17 cellular contexts compared by ENCODE assay signal in genomic region chr15:89326316-89326715, GRCh38. TPM values are rescaled to one million over a fixed set of nuclear protein-coding genes. Genes with fewer than 3 reads are reported as not detected.
DNase-seq lines count a peak whose midpoint lies in the region; ATAC-seq, FAIRE-seq and TF ChIP-seq lines count a peak whose summit lies in the region.
"Had no signal": no experiment of that assay in that cellular context is flagged by ENCODE, and none has a peak within 500 bp of the region (broad histone marks: within the 10 kb centered on the region; RNA-seq: fewer than 3 reads in every experiment).

No MANE protein-coding gene starts in this region.

- H3K4me3 Mint-ChIP-seq in stimulated activated naive CD8-positive, alpha-beta T cell treated with anti-CD3 and anti-CD28 coated beads, Interleukin-15, Interleukin-2, amounts not matched to agents 100 ng/mL and 50 ng/mL, for 24 hours, result no peak overlapping the region
- H3K4me3 Mint-ChIP-seq: CD8-positive, alpha-beta T cell; H9 had no signal

- SMC1A ChIA-PET in GM12878 (lab: Charles Lee; ENCODE audit: uncharacterized antibody, unreplicated experiment), result interaction anchor here (1.2 kb wide), 1 partner anchor 9 kb away, joined by 3 read pairs; no protein-coding TSS in a partner anchor

- H3K36me3 ChIP-seq in GM12878 (ENCODE audit: control insufficient read depth in 2 of 2, insufficient read depth in 2 of 2, low read length in 1 of 2), result peaks cover 60 to 78% of the 10 kb centered on the region in 2 experiments
- H3K36me3 ChIP-seq in ovary, result no peaks in the 10 kb centered on the region

- H3K4me1 ChIP-seq in GM12878 (ENCODE audit: control insufficient read depth, insufficient read depth, low read length) (peaks cover 12% of the 10 kb centered on the region), ovary (ENCODE audit: insufficient read depth) (no peaks in the 10 kb centered on the region)
- H3K4me1 ChIP-seq: SJSA1 had no signal

- no peaks in the 10 kb centered on the region for H3K9me3 Mint-ChIP-seq in stimulated activated naive CD8-positive, alpha-beta T cell treated with anti-CD3 and anti-CD28 coated beads, Interleukin-15, Interleukin-2, amounts not matched to agents 100 ng/mL and 50 ng/mL, for 24 hours
- H3K9me3 Mint-ChIP-seq: CD8-positive, alpha-beta T cell; H9 had no signal

- peaks cover 8% of the 10 kb centered on the region; the same call in 1 of the 2 replicates for H4K20me1 ChIP-seq in GM12878 (ENCODE audit: control insufficient read depth, insufficient read depth)

- no peaks in the 10 kb centered on the region for H3K27me3 Mint-ChIP-seq in stimulated activated naive CD8-positive, alpha-beta T cell treated with anti-CD3 and anti-CD28 coated beads, Interleukin-15, Interleukin-2, amounts not matched to agents 100 ng/mL and 50 ng/mL, for 24 hours

- WGBS in GM12878 (ENCODE audit: insufficient coverage, insufficient replicate concordance, low lambda C conversion rate, missing lambda C conversion rate), result 67% methylated on average over 6 of the region's 6 CpGs
- WGBS in ovary, 3 donors, result 83% methylated on average over 6 of the region's 6 CpGs

- FAIRE-seq in GM12878 (lab: Jason Lieb, UNC), result no peak
- FAIRE-seq: frontal cortex, urothelium cell line had no signal

- peaks cover 82% of the 10 kb centered on the region for H3K36me3 Mint-ChIP-seq in stimulated activated naive CD8-positive, alpha-beta T cell treated with anti-CD3 and anti-CD28 coated beads, Interleukin-15, Interleukin-2, amounts not matched to agents 100 ng/mL and 50 ng/mL, for 24 hours (ENCODE audit: low read depth)

- H3K27ac Mint-ChIP-seq in stimulated activated naive CD8-positive, alpha-beta T cell treated with anti-CD3 and anti-CD28 coated beads, Interleukin-15, Interleukin-2, amounts not matched to agents 100 ng/mL and 50 ng/mL, for 24 hours, result peak overlapping the region; percentile 38
- H3K27ac Mint-ChIP-seq: CD8-positive, alpha-beta T cell had no signal

- no peak overlapping the region for H2AFZ ChIP-seq in GM12878 (ENCODE audit: control insufficient read depth, low read depth, low read length)

- no peak overlapping the region for H3K4me2 ChIP-seq in GM12878 (ENCODE audit: control insufficient read depth, insufficient read depth)

- H3K9me3 ChIP-seq in GM12878 (replicated peaks; ENCODE audit: control insufficient read depth, insufficient read depth, low read length) (no peaks in the 10 kb centered on the region), ovary (no peaks in the 10 kb centered on the region)
- H3K9me3 ChIP-seq: colonic mucosa, SJSA1, stomach had no signal

- DNase-seq in NCI-H2107 treated with DMSO at 0.1 percent for 48 hours (lab: John Stamatoyannopoulos, UW; ENCODE audit: unreplicated experiment) (peak; percentile 63), NCI-H2107 (lab: John Stamatoyannopoulos, UW) (no peak), GM12878 (ENCODE audit: low read depth, low spot score) (no peak), ovary (no peak)
- DNase-seq in stimulated activated naive CD8-positive, alpha-beta T cell treated with anti-CD3 and anti-CD28 coated beads, Interleukin-15, Interleukin-2, amounts not matched to agents 100 U/mL and 50 U/mL, for 24 hours, result no peak
- DNase-seq: activated naive CD4-positive, alpha-beta T cell; colonic mucosa; H9; OCI-M1; stomach had no signal

- TF ChIP-seq POLR2A in GM12878 (IDR thresholded peaks at IDR 0.05; ENCODE audit: low read depth, low read length), result peak; percentile 24
- no peak for TF ChIP-seq POLR2A in ovary (IDR thresholded peaks at IDR 0.05)

- H3K27ac ChIP-seq in GM12878 (ENCODE audit: control insufficient read depth, insufficient read depth) (no peak overlapping the region), ovary (no peak overlapping the region)
- H3K27ac ChIP-seq: colonic mucosa, SJSA1, stomach had no signal

- H3K79me2 ChIP-seq in GM12878 (ENCODE audit: control insufficient read depth, insufficient read depth, low read length), result peaks cover 17% of the 10 kb centered on the region

- no peak for TF ChIP-seq EP300 in GM12878 (IDR thresholded peaks at IDR 0.05; ENCODE audit: borderline replicate concordance in 1 of 2, control insufficient read depth in 1 of 2, low read depth in 2 of 2, low read length in 2 of 2)
- no peak for TF ChIP-seq EP300 in ovary (IDR thresholded peaks at IDR 0.05)

- in situ Hi-C loops in GM12878 (cut with MboI), result no loop called here

- H3K9ac ChIP-seq in GM12878 (ENCODE audit: control insufficient read depth, insufficient read depth, low read length), result no peak overlapping the region

- peaks cover 28% of the 10 kb centered on the region for H3K4me1 Mint-ChIP-seq in stimulated activated naive CD8-positive, alpha-beta T cell treated with anti-CD3 and anti-CD28 coated beads, Interleukin-15, Interleukin-2, amounts not matched to agents 100 ng/mL and 50 ng/mL, for 24 hours (ENCODE audit: low read depth)

- POLR2A ChIA-PET in GM12878 (lab: Charles Lee), result interaction anchor here (0.6 kb wide), 1 partner anchor 10 kb away, joined by 4 read pairs; no protein-coding TSS in a partner anchor

- no TSS peak for BruUV-seq in GM12878 (replicated peaks; lab: Mats Ljungman, UMichigan)

- H3K4me3 ChIP-seq in GM12878 (no peak overlapping the region), ovary (no peak overlapping the region)
- H3K4me3 ChIP-seq: colonic mucosa, SJSA1, stomach had no signal

- H3K27me3 ChIP-seq in GM12878 (replicated peaks in 1 of 2; ENCODE audit: control insufficient read depth in 2 of 2, insufficient read depth in 2 of 2, low read length in 1 of 2) (no peaks in the 10 kb centered on the region), ovary (no peaks in the 10 kb centered on the region)
- H3K27me3 ChIP-seq: colonic mucosa, SJSA1, stomach had no signal

- TF ChIP-seq CTCF in GM12878 (IDR thresholded peaks at IDR 0.05 in 2 of 3, conservative IDR thresholded peaks at IDR 0.05 in 1 of 3; ENCODE audit: control insufficient read depth in 2 of 3, extremely low read depth in 1 of 3, insufficient read depth in 1 of 3, low read depth in 3 of 3, low read length in 3 of 3) (no peak), ovary (IDR thresholded peaks at IDR 0.05) (no peak)

- intact Hi-C loops in GM12878 (cut with micrococcal nuclease; ENCODE audit: unreplicated experiment) (no loop called here), ovary (cut with DNase I) (no loop called here)

- ATAC-seq in stimulated activated naive CD8-positive, alpha-beta T cell treated with anti-CD3 and anti-CD28 coated beads, Interleukin-15, Interleukin-2, amounts not matched to agents 100 U/mL and 50 U/mL, for 24 hours, result no peak
- ATAC-seq in GM12878, result no peak
- ATAC-seq in HG03095 (IDR thresholded peaks at IDR 0.05; ENCODE audit: unreplicated experiment), result no peak
- no peak for ATAC-seq in HG03565 (IDR thresholded peaks at IDR 0.05; ENCODE audit: unreplicated experiment)
- ATAC-seq: CD8-positive, alpha-beta T cell had no signal

- no peak for TF ChIP-seq RAD21 in GM12878 (IDR thresholded peaks at IDR 0.05; ENCODE audit: insufficient read depth, low read depth, low read length)

- RAD21 ChIA-PET in GM12878 (lab: Charles Lee; ENCODE audit: unreplicated experiment), result no interaction called here

- CTCF ChIA-PET in GM12878 (lab: Yijun Ruan, JAX), result interaction anchor here (1.3 kb wide), 1 partner anchor 92 kb away, joined by 3 read pairs; no protein-coding TSS in a partner anchor

TF ChIP-seq in GM12878, 131 proteins besides CTCF, POLR2A, EP300 and RAD21 (continues in another document):
- TF ChIP-seq BACH1 (IDR thresholded peaks at IDR 0.05; ENCODE audit: borderline replicate concordance) (no peak), NBN (IDR thresholded peaks at IDR 0.05) (no peak), MEF2B (IDR thresholded peaks at IDR 0.05; ENCODE audit: partially characterized antibody, poor library complexity, severe bottlenecking) (no peak), KLF5 (IDR thresholded peaks at IDR 0.05; ENCODE audit: partially characterized antibody) (no peak), ZZZ3 (IDR thresholded peaks at IDR 0.05; ENCODE audit: control insufficient read depth, insufficient read length, low read depth) (no peak), CBX3 (IDR thresholded peaks at IDR 0.05; ENCODE audit: borderline replicate concordance, low read depth) (no peak)
- TF ChIP-seq, protein P1, sequence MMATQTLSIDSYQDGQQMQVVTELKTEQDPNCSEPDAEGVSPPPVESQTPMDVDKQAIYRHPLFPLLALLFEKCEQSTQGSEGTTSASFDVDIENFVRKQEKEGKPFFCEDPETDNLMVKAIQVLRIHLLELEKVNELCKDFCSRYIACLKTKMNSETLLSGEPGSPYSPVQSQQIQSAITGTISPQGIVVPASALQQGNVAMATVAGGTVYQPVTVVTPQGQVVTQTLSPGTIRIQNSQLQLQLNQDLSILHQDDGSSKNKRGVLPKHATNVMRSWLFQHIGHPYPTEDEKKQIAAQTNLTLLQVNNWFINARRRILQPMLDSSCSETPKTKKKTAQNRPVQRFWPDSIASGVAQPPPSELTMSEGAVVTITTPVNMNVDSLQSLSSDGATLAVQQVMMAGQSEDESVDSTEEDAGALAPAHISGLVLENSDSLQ (IDR thresholded peaks at IDR 0.05), result no peak

RNA-seq across cellular contexts. Expression of gene POLG, which starts 8.3 kb away (rescaled TPM):
- total RNA-seq in GM12878 (2013; cell fraction: nucleolus; rRNA removed), result 122 and 151 TPM in 2 replicates
- total RNA-seq in GM12878 (2014; rRNA removed) (50.5 and 54.8 TPM in 2 replicates), GM12878 (2014; rRNA removed; fragmentation: Illumina TruSeq; extraction: Trizol) (26.3 and 27.3 TPM in 2 replicates), GM12878 (2021) (66.2 and 71.1 TPM in 2 replicates), ovary (10 to 100 TPM; 33.0 to 52.0 (median 43.0) TPM)
- 29.0 TPM for polyA plus RNA-seq in GM12878 (2011; ENCODE audit: low read depth)
- polyA plus RNA-seq in GM12878 (2011; rRNA removed) (21.1 and 23.8 TPM in 2 replicates), GM12878 (2014; fragmentation: Illumina TruSeq; extraction: Trizol) (24.7 and 35.7 TPM in 2 replicates), GM12878 (2014; fragmentation: Nextera tagmentation; extraction: Ambion mirVana) (10 to 100 TPM; 14.8 to 21.6 TPM), GM12878 (2014; rRNA removed) (41.8 and 46.4 TPM in 2 replicates), GM12878 (2016; fragmentation: Nextera tagmentation; extraction: Ambion mirVana) (10 to 100 TPM; 30.2 to 40.4 TPM), ovary (10 to 100 TPM; 19.8 to 25.0 TPM)
- polyA plus RNA-seq in GM12878 (2011; cell fraction: cytosol; rRNA removed), result 21.0 and 26.9 TPM in 2 replicates
- 186 and 256 TPM in 2 replicates for polyA plus RNA-seq in GM12878 (2011; cell fraction: nucleus; rRNA removed)
- 36.6 and 46.1 TPM in 2 replicates for polyA plus RNA-seq in GM12878 (2012)
- 23.7 and 44.0 TPM in 2 replicates for polyA minus RNA-seq in GM12878 (2011; rRNA and poly(A)+ RNA removed)
- 13.7 and 22.3 TPM in 2 replicates for polyA minus RNA-seq in GM12878 (2011; cell fraction: cytosol; rRNA and poly(A)+ RNA removed)
- 59.7 and 112 TPM in 2 replicates for polyA minus RNA-seq in GM12878 (2011; cell fraction: nucleus; rRNA and poly(A)+ RNA removed)
